ENCODE assay signal across 11 cellular contexts in genomic region chr1:198199105-198199504, GRCh38. TPM values are rescaled to one million over a fixed set of nuclear protein-coding genes. Genes with fewer than 3 reads are reported as not detected.
DNase-seq lines count a peak whose midpoint lies in the region; ATAC-seq lines count a peak whose summit lies in the region.
"Had no signal": no experiment of that assay in that cellular context is flagged by ENCODE, and none has a peak within 500 bp of the region (broad histone marks: within the 10 kb centered on the region; RNA-seq: fewer than 3 reads in every experiment).

No MANE protein-coding gene starts in this region.

- DNase-seq in NCI-H146 (lab: John Stamatoyannopoulos, UW) (peak; percentile 57), NCI-H146 treated with DMSO at 0.1 percent for 48 hours (lab: John Stamatoyannopoulos, UW; ENCODE audit: unreplicated experiment) (no peak), left lobe of liver (ENCODE audit: low spot score) (no peak), NCI-H1048 (lab: John Stamatoyannopoulos, UW) (no peak)
- DNase-seq in NK-92 treated with Interleukin-12 subunit alpha and Interleukin-12 subunit beta, amount 100 ng/mL, for 24 hours (lab: John Stamatoyannopoulos, UW): no peak
- no peak for DNase-seq in activated CD4-positive, alpha-beta T cell treated with anti-CD3 and anti-CD28 coated beads for 36 hours
- DNase-seq: 8988T; activated CD4-positive, alpha-beta T cell treated with anti-CD3 and anti-CD28 coated beads, Interleukin-2, amount 50 U/mL, for 48 hours; hippocampal formation had no signal

- intact Hi-C loops in activated CD4-positive, alpha-beta T cell treated with anti-CD3 and anti-CD28 coated beads for 36 hours (cut with DNase I, micrococcal nuclease): no loop called here

- no peaks in the 10 kb centered on the region for H3K27me3 Mint-ChIP-seq in activated CD4-positive, alpha-beta T cell treated with anti-CD3 and anti-CD28 coated beads for 36 hours

- peaks cover 3% of the 10 kb centered on the region for H3K36me3 Mint-ChIP-seq in activated CD4-positive, alpha-beta T cell treated with anti-CD3 and anti-CD28 coated beads for 36 hours (ENCODE audit: low read depth)

- H3K4me3 Mint-ChIP-seq in activated CD4-positive, alpha-beta T cell treated with anti-CD3 and anti-CD28 coated beads for 36 hours: no peak overlapping the region

- CTCF ChIA-PET in activated CD4-positive, alpha-beta T cell treated with anti-CD3 and anti-CD28 coated beads for 36 hours (lab: Charles Lee): interaction anchor here (0.5 to 1.2 kb wide), 3 partner anchors 22 to 1956 kb away, joined by 3 read pairs; no protein-coding TSS in a partner anchor

- H3K4me1 Mint-ChIP-seq in activated CD4-positive, alpha-beta T cell treated with anti-CD3 and anti-CD28 coated beads for 36 hours: peaks cover 74% of the 10 kb centered on the region

- no peak overlapping the region for H3K27ac Mint-ChIP-seq in activated CD4-positive, alpha-beta T cell treated with anti-CD3 and anti-CD28 coated beads for 36 hours

- peaks cover 4% of the 10 kb centered on the region for H3K9me3 Mint-ChIP-seq in activated CD4-positive, alpha-beta T cell treated with anti-CD3 and anti-CD28 coated beads for 36 hours (ENCODE audit: low read depth)

- ATAC-seq in GM21786 (IDR thresholded peaks at IDR 0.05; ENCODE audit: unreplicated experiment): peak; percentile 57
- ATAC-seq in HG03521 (IDR thresholded peaks at IDR 0.05; ENCODE audit: unreplicated experiment): peak; percentile 51
- peak; percentile 23 for ATAC-seq in left lobe of liver
- no peak for ATAC-seq in activated CD4-positive, alpha-beta T cell treated with anti-CD3 and anti-CD28 coated beads for 36 hours

- POLR2A ChIA-PET in activated CD4-positive, alpha-beta T cell treated with anti-CD3 and anti-CD28 coated beads for 36 hours (lab: Charles Lee): interaction anchor here (0.7 kb wide), 1 partner anchor 597 kb away, joined by 3 read pairs; no protein-coding TSS in a partner anchor

RNA-seq across cellular contexts. Expression of gene NEK7, which starts 42.3 kb away (rescaled TPM):
- total RNA-seq in left lobe of liver: 21.4 TPM
- total RNA-seq in activated CD4-positive, alpha-beta T cell treated with anti-CD3 and anti-CD28 coated beads for 36 hours: 10 to 100 TPM; 46.9 to 49.0 TPM
